In the genomic region with DNA sequence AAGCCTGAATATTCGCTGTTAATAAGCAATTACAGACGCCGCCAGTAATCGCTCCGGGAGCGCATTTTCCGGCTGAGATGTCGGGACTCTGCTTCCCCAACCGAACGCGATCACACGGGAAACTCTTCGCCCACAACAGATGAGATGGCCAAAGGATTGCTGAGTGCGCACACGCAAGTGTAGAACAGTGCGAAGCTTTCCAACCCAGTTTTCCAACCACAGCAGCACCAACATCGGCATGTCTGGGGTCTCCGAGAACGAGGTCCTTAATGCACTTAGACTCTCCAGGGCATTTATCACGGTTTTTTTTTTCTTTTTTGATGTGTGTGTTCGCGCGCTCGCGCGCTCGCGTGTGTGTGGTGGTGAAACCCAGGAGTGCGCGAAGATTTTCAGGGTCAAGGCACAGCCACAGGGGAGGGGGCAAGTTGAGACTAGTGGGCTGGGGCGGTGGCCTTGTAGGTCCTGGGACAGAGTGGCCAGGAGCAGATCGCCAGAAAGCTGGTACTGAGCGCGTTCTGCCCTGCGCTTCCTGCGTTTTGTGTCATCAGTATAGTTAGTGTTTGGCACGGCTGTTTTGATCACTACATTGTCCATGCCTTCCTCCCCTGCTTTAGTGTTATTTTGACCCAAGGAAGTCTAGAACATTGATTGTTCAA, we compare ENCODE assay signal across 11 cellular contexts. TPM values are rescaled to one million over a fixed set of nuclear protein-coding genes. Genes with fewer than 3 reads are reported as not detected.
DNase-seq lines count a peak whose midpoint lies in the region; ATAC-seq and TF ChIP-seq lines count a peak whose summit lies in the region.
"Had no signal": no experiment of that assay in that cellular context is flagged by ENCODE, and none has a peak within 500 bp of the region (broad histone marks: within the 10 kb centered on the region; RNA-seq: fewer than 3 reads in every experiment).

No MANE protein-coding gene starts in this region.

- no peak overlapping the region for H3K27ac ChIP-seq in CD4-positive, CD25-positive, alpha-beta regulatory T cell (ENCODE audit: insufficient read depth, low read length, poor library complexity, severe bottlenecking)
- no peak overlapping the region for H3K27ac ChIP-seq in GM23338 (ENCODE audit: low read depth)
- H3K27ac ChIP-seq in coronary artery: no peak overlapping the region
- H3K27ac ChIP-seq in WERI-Rb-1: no peak overlapping the region

- DNase-seq in CD4-positive, CD25-positive, alpha-beta regulatory T cell: no peak
- DNase-seq in GM23338 (ENCODE audit: low spot score) (peak; percentile 52), coronary artery (ENCODE audit: low spot score) (no peak), inferior parietal cortex (ENCODE audit: extremely low spot score) (no peak), islet precursor cell (no peak), WERI-Rb-1 (no peak)
- DNase-seq: DMS53, foreskin melanocyte, NCI-H1417 had no signal

- peaks cover 0 to 2% (median 0%) of the 10 kb centered on the region in 7 donors for H3K9me3 Mint-ChIP-seq in CD4-positive, CD25-positive, alpha-beta regulatory T cell
- no peaks in the 10 kb centered on the region; the same call in 1 of the 3 replicates for H3K9me3 Mint-ChIP-seq in GM23338
- H3K9me3 Mint-ChIP-seq in nephron: peaks cover 6% of the 10 kb centered on the region

- ATAC-seq in CD4-positive, CD25-positive, alpha-beta regulatory T cell (ENCODE audit: low read depth in 2 of 2): no peak
- ATAC-seq in GM23338: no peak
- ATAC-seq in HG03159 (IDR thresholded peaks at IDR 0.05; ENCODE audit: unreplicated experiment): no peak

- H3K27me3 Mint-ChIP-seq in CD4-positive, CD25-positive, alpha-beta regulatory T cell: peaks cover 92% of the 10 kb centered on the region
- H3K27me3 Mint-ChIP-seq in GM23338 (ENCODE audit: insufficient read depth, low read depth, poor library complexity) (peaks cover 93% of the 10 kb centered on the region), nephron (ENCODE audit: low read depth) (peaks cover 99% of the 10 kb centered on the region)

- H3K4me2 ChIP-seq in GM23338: peak overlapping the region; percentile 90

- no peaks in the 10 kb centered on the region for H3K9me2 ChIP-seq in GM23338 (ENCODE audit: insufficient read depth)

- peaks cover 25 to 50% (median 36%) of the 10 kb centered on the region in 4 donors for H3K4me1 Mint-ChIP-seq in CD4-positive, CD25-positive, alpha-beta regulatory T cell
- H3K4me1 Mint-ChIP-seq in GM23338 (peaks cover 76% of the 10 kb centered on the region), nephron (peaks cover 35% of the 10 kb centered on the region)

- H3K27me3 ChIP-seq in CD4-positive, CD25-positive, alpha-beta regulatory T cell (ENCODE audit: control insufficient read depth, insufficient read depth, low read length): peaks cover 56% of the 10 kb centered on the region
- H3K27me3 ChIP-seq in GM23338 (ENCODE audit: insufficient read depth): peaks cover 100% of the 10 kb centered on the region
- H3K27me3 ChIP-seq in WERI-Rb-1 (ENCODE audit: insufficient read depth, low read depth, severe bottlenecking): peaks cover 86% of the 10 kb centered on the region

- H4K20me1 ChIP-seq in GM23338 (replicated peaks; ENCODE audit: insufficient read depth): peaks cover 21% of the 10 kb centered on the region

- H3F3A ChIP-seq in GM23338 (replicated peaks; ENCODE audit: low read depth): peaks cover 34% of the 10 kb centered on the region

- H3K36me3 Mint-ChIP-seq in CD4-positive, CD25-positive, alpha-beta regulatory T cell: no peaks in the 10 kb centered on the region
- no peaks in the 10 kb centered on the region for H3K36me3 Mint-ChIP-seq in GM23338 (ENCODE audit: low read depth)
- no peaks in the 10 kb centered on the region for H3K36me3 Mint-ChIP-seq in nephron (ENCODE audit: low read depth)

- no peaks in the 10 kb centered on the region for H3K9me3 ChIP-seq in CD4-positive, CD25-positive, alpha-beta regulatory T cell (ENCODE audit: control insufficient read depth in 2 of 2, low read length in 2 of 2)
- no peaks in the 10 kb centered on the region for H3K9me3 ChIP-seq in WERI-Rb-1 (ENCODE audit: severe bottlenecking)

- H3K36me3 ChIP-seq in CD4-positive, CD25-positive, alpha-beta regulatory T cell (ENCODE audit: control insufficient read depth, insufficient read depth, low read length): no peaks in the 10 kb centered on the region
- H3K36me3 ChIP-seq in GM23338 (ENCODE audit: insufficient read depth) (no peaks in the 10 kb centered on the region), WERI-Rb-1 (no peaks in the 10 kb centered on the region)

- no peak for TF ChIP-seq CTCF in GM23338 (conservative IDR thresholded peaks at IDR 0.05; ENCODE audit: low read depth in 2 of 2)
- no peak for TF ChIP-seq CTCF in coronary artery (IDR thresholded peaks at IDR 0.05)
- no peak for TF ChIP-seq CTCF in nephron (IDR thresholded peaks at IDR 0.05; ENCODE audit: unreplicated experiment in 3 of 3)
- no peak for TF ChIP-seq CTCF in WERI-Rb-1 (IDR thresholded peaks at IDR 0.05; ENCODE audit: low read depth, low read length)

- peaks cover 47% of the 10 kb centered on the region for H3K4me1 ChIP-seq in CD4-positive, CD25-positive, alpha-beta regulatory T cell (ENCODE audit: control insufficient read depth, insufficient read depth, low read length, poor library complexity, severe bottlenecking)
- peaks cover 76% of the 10 kb centered on the region for H3K4me1 ChIP-seq in GM23338 (ENCODE audit: insufficient read depth)

- H3K4me3 Mint-ChIP-seq in CD4-positive, CD25-positive, alpha-beta regulatory T cell: peak overlapping the region; percentile 74 to 87 (median 85)
- H3K4me3 Mint-ChIP-seq in GM23338 (peak overlapping the region; percentile 76), nephron (peak overlapping the region in 2 of 3 experiments; percentile 53 to 81)

- no peak overlapping the region for H3K27ac Mint-ChIP-seq in CD4-positive, CD25-positive, alpha-beta regulatory T cell
- H3K27ac Mint-ChIP-seq in GM23338 (no peak overlapping the region), nephron (no peak overlapping the region)

- H3K79me2 ChIP-seq in GM23338 (replicated peaks; ENCODE audit: insufficient read depth): no peaks in the 10 kb centered on the region

- H3K4me3 ChIP-seq in CD4-positive, CD25-positive, alpha-beta regulatory T cell (ENCODE audit: low read depth, low read length): peak overlapping the region; percentile 67
- peak overlapping the region; percentile 62 for H3K4me3 ChIP-seq in GM23338
- peak overlapping the region; percentile 40 for H3K4me3 ChIP-seq in coronary artery
- H3K4me3 ChIP-seq in WERI-Rb-1 (ENCODE audit: low read depth, low read length): no peak overlapping the region

- no peak overlapping the region for H2AFZ ChIP-seq in GM23338

TF ChIP-seq in GM23338, 12 proteins besides CTCF, POLR2A, EP300 and RAD21:
- no peak for TF ChIP-seq JUNB (IDR thresholded peaks at IDR 0.05; ENCODE audit: unreplicated experiment)
- peak; percentile 95 for TF ChIP-seq EZH2 (IDR thresholded peaks at IDR 0.05; ENCODE audit: low read depth, unreplicated experiment)
- TF ChIP-seq EZH2phosphoT487 (IDR thresholded peaks at IDR 0.05; ENCODE audit: unreplicated experiment): peak; percentile 63

RNA-seq across cellular contexts. Expression of gene EOMES, which starts 1.8 kb away (rescaled TPM):
- total RNA-seq in CD4-positive, CD25-positive, alpha-beta regulatory T cell: 0.91 TPM
- polyA plus RNA-seq in CD4-positive, CD25-positive, alpha-beta regulatory T cell: 1 to 10 TPM in 1 of 4 donors, under 1 TPM in 3; 0.38 to 1.9 (median 0.73) TPM
- 0.10 TPM in 1 of 2 replicates, not detected in the other for total RNA-seq in GM23338 (2014; rRNA removed; shearing (Covaris generic))
- 0.10 TPM in 2 replicates for polyA plus RNA-seq in GM23338 (2016; fragmentation: Nextera tagmentation; extraction: Ambion mirVana)
